In the genomic region with DNA sequence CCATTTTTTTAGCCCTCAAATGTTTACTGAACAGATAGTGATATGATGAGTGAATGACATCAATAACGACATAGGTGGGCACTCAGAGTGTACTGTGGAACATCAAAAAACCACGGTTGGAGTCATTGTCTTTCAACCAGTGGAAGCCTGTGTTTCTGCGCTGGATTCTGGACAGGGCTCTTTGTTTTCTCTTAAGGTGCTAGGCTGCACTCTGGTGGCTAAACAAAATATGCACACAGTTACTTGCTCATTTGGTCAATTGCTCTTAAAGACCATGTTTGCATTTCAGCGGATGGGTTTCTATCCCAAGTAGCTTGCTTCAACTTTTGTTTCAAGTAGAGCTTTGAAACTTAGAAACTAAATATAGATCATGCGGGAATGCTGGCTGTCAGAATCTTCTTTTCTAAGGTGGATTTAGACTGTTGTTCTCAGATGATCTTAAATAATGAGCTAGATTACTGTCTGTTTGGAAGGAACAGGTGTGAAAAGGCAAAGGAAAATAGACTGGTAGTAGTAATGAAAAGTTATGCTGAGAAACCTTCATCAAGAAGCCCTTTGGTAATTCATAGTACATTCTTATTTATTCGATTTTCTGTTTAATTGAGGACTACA, we compare ENCODE assay signal across 7 cellular contexts. TPM values are rescaled to one million over a fixed set of nuclear protein-coding genes. Genes with fewer than 3 reads are reported as not detected.
DNase-seq lines count a peak whose midpoint lies in the region; TF ChIP-seq lines count a peak whose summit lies in the region.

No MANE protein-coding gene starts in this region.

- no peaks in the 10 kb centered on the region for H3K27me3 Mint-ChIP-seq in activated naive CD4-positive, alpha-beta T cell treated with anti-CD3 and anti-CD28 coated beads for 36 hours (ENCODE audit: low read depth)
- H3K27me3 Mint-ChIP-seq in progenitor cell of endocrine pancreas, result no peaks in the 10 kb centered on the region

- 7 to 10% methylated on average over 6 of the region's 6 CpGs for WGBS in GM23248 (ENCODE audit: low coverage in 1 of 2, low lambda C conversion rate in 2 of 2, missing lambda C conversion rate in 2 of 2), 2 experiments

- no peaks in the 10 kb centered on the region for H3F3A ChIP-seq in GM23248 (ENCODE audit: insufficient read depth)

- no peaks in the 10 kb centered on the region for H3K9me2 ChIP-seq in GM23248 (ENCODE audit: insufficient read depth)
- H3K9me2 ChIP-seq in OCI-LY7 (ENCODE audit: insufficient read depth, low read length), result no peaks in the 10 kb centered on the region

- H3K27ac ChIP-seq in GM23248 (no peak overlapping the region), OCI-LY7 (ENCODE audit: low read depth, low read length, poor library complexity, severe bottlenecking) (no peak overlapping the region)

- peaks cover 8% of the 10 kb centered on the region; the same call in 1 of the 2 replicates for H3K27me3 ChIP-seq in GM23248 (replicated peaks; ENCODE audit: insufficient read depth)

- CTCF ChIA-PET in OCI-LY7 (lab: Charles Lee; ENCODE audit: unreplicated experiment), result no interaction called here
- CTCF ChIA-PET in activated naive CD4-positive, alpha-beta T cell treated with anti-CD3 and anti-CD28 coated beads for 36 hours (lab: Charles Lee), result interaction anchor here (0.7 to 1.2 kb wide), 8 partner anchors 8 to 484 kb away, joined by 3 to 4 read pairs (median 3); no protein-coding TSS in a partner anchor

- H3K9ac ChIP-seq in GM23248, result no peak overlapping the region

- in situ Hi-C loops in GM23248 (cut with MboI) (loop anchor here (10.0 to 25.0 kb wide), 2 partner anchors 465 to 1003 kb away; no protein-coding TSS in a partner anchor), KBM-7 (cut with MboI; ENCODE audit: low pct_unique_long_range_greater_than_20kb, low sequenced_read_pairs) (loop anchor here (25.0 kb wide), 1 partner anchor 428 kb away; no protein-coding TSS in a partner anchor)

- H3K9me3 Mint-ChIP-seq in activated naive CD4-positive, alpha-beta T cell treated with anti-CD3 and anti-CD28 coated beads for 36 hours, result no peaks in the 10 kb centered on the region
- no peaks in the 10 kb centered on the region for H3K9me3 Mint-ChIP-seq in progenitor cell of endocrine pancreas (ENCODE audit: low read depth)

- H3K36me3 Mint-ChIP-seq in activated naive CD4-positive, alpha-beta T cell treated with anti-CD3 and anti-CD28 coated beads for 36 hours (ENCODE audit: low read depth), result peaks cover 2% of the 10 kb centered on the region
- peaks cover 7% of the 10 kb centered on the region for H3K36me3 Mint-ChIP-seq in progenitor cell of endocrine pancreas (ENCODE audit: insufficient read depth)

- no peaks in the 10 kb centered on the region for H3K4me1 Mint-ChIP-seq in activated naive CD4-positive, alpha-beta T cell treated with anti-CD3 and anti-CD28 coated beads for 36 hours (ENCODE audit: low read depth)
- peaks cover 11% of the 10 kb centered on the region for H3K4me1 Mint-ChIP-seq in progenitor cell of endocrine pancreas (ENCODE audit: low read depth)

- H3K79me2 ChIP-seq in GM23248 (ENCODE audit: insufficient read depth) (no peaks in the 10 kb centered on the region), OCI-LY7 (ENCODE audit: insufficient read depth, low read depth, low read length) (no peaks in the 10 kb centered on the region)

- no peak overlapping the region for H3K4me3 Mint-ChIP-seq in activated naive CD4-positive, alpha-beta T cell treated with anti-CD3 and anti-CD28 coated beads for 36 hours
- no peak overlapping the region for H3K4me3 Mint-ChIP-seq in progenitor cell of endocrine pancreas (ENCODE audit: low read depth)

- intact Hi-C loops in OCI-LY7 (cut with micrococcal nuclease; ENCODE audit: unreplicated experiment), result loop anchor here (5.0 to 10.0 kb wide), 4 partner anchors 63 to 1053 kb away; a partner anchor contains a TSS
- intact Hi-C loops in activated naive CD4-positive, alpha-beta T cell treated with anti-CD3 and anti-CD28 coated beads for 36 hours (cut with micrococcal nuclease), result loop anchor here (1.0 to 5.0 kb wide), 8 partner anchors 63 to 1053 kb away; a partner anchor contains a TSS

- peak; percentile 69 for DNase-seq in GM12864 (ENCODE audit: low read depth)
- DNase-seq in GM23248, result peak; percentile 87
- DNase-seq in KBM-7, result peak; percentile 87
- peak; percentile 68 for DNase-seq in OCI-LY7 (ENCODE audit: low spot score)
- peak; percentile 70 for DNase-seq in activated naive CD4-positive, alpha-beta T cell treated with anti-CD3 and anti-CD28 coated beads for 36 hours
- peak; percentile 72 for DNase-seq in glomerular endothelial cell (ENCODE audit: extremely low read depth, low read depth, low spot score)
- DNase-seq in progenitor cell of endocrine pancreas (ENCODE audit: low spot score, unreplicated experiment), result peak; percentile 28

- H3K9me3 ChIP-seq in GM23248 (ENCODE audit: low read depth) (no peaks in the 10 kb centered on the region), OCI-LY7 (ENCODE audit: low read length) (no peaks in the 10 kb centered on the region)

- H3K36me3 ChIP-seq in GM23248 (ENCODE audit: low read depth) (no peaks in the 10 kb centered on the region), OCI-LY7 (ENCODE audit: insufficient read depth, low read length) (peaks cover 33% of the 10 kb centered on the region)

- H3K4me2 ChIP-seq in GM23248 (ENCODE audit: unreplicated experiment) (no peak overlapping the region), OCI-LY7 (ENCODE audit: low read length) (no peak overlapping the region)

- H2AFZ ChIP-seq in GM23248 (no peak overlapping the region), OCI-LY7 (ENCODE audit: low read length) (no peak overlapping the region)

- no peak overlapping the region for H3K4me3 ChIP-seq in GM12864 (ENCODE audit: low read depth, low read length)
- no peak overlapping the region for H3K4me3 ChIP-seq in GM23248
- H3K4me3 ChIP-seq in OCI-LY7 (ENCODE audit: low read depth, low read length, poor library complexity, severe bottlenecking), result no peak overlapping the region

- H4K20me1 ChIP-seq in GM23248 (ENCODE audit: insufficient read depth) (no peaks in the 10 kb centered on the region), OCI-LY7 (ENCODE audit: insufficient read depth, low read length) (no peaks in the 10 kb centered on the region)

- no peak overlapping the region for H3K27ac Mint-ChIP-seq in activated naive CD4-positive, alpha-beta T cell treated with anti-CD3 and anti-CD28 coated beads for 36 hours
- no peak overlapping the region for H3K27ac Mint-ChIP-seq in progenitor cell of endocrine pancreas

- TF ChIP-seq CTCF in GM12864 (IDR thresholded peaks at IDR 0.05; ENCODE audit: low read depth, low read length, missing control alignments) (peak; percentile 70), OCI-LY7 (conservative IDR thresholded peaks at IDR 0.05; ENCODE audit: low read length) (peak; percentile 85), progenitor cell of endocrine pancreas (IDR thresholded peaks at IDR 0.05; ENCODE audit: unreplicated experiment) (peak; percentile 80)

- POLR2A ChIA-PET in OCI-LY7 (lab: Charles Lee), result interaction anchor here (0.5 kb wide), 1 partner anchor 1354 kb away, joined by 4 read pairs; no protein-coding TSS in a partner anchor

- no peaks in the 10 kb centered on the region; the same call in 1 of the 2 replicates for H3K4me1 ChIP-seq in GM23248 (ENCODE audit: insufficient read depth)
- H3K4me1 ChIP-seq in OCI-LY7 (ENCODE audit: insufficient read depth, low read length, poor library complexity, severe bottlenecking), result no peaks in the 10 kb centered on the region

- no TSS peak for BruUV-seq in OCI-LY7 (replicated peaks; lab: Mats Ljungman, UMichigan)

RNA-seq across cellular contexts. Expression of a gene that starts 48.5 kb away (rescaled TPM):
- 3.9 and 6.8 TPM in 2 replicates for total RNA-seq in GM23248 (2014; rRNA removed; shearing (Covaris generic))
- 11.4 and 11.5 TPM in 2 replicates for polyA plus RNA-seq in GM23248 (2016; fragmentation: Nextera tagmentation; extraction: Ambion mirVana)
- total RNA-seq in OCI-LY7 (2014; rRNA removed; shearing (Covaris generic)), result not detected in 2 replicates
- not detected in 2 replicates for total RNA-seq in OCI-LY7 (2022)
- not detected for total RNA-seq in activated naive CD4-positive, alpha-beta T cell treated with anti-CD3 and anti-CD28 coated beads for 36 hours
- 0.53 and 1.3 TPM in 2 replicates for total RNA-seq in glomerular endothelial cell
- 140 TPM in 2 replicates for total RNA-seq in progenitor cell of endocrine pancreas

Comparison
In these comparisons a context has a peak if more than half of its experiments do, and no peak if none do; other contexts are left out.
1. DNase-seq: peak in every context shown above with its lines; median percentile 87 in GM23248; 87 in KBM-7; 72 in glomerular endothelial cell; 70 in activated naive CD4-positive, alpha-beta T cell treated with anti-CD3 and anti-CD28 coated beads for 36 hours; 69 in GM12864; 68 in OCI-LY7; 28 in progenitor cell of endocrine pancreas.
2. RNA of a gene that starts 48.5 kb away (total RNA-seq): 140 TPM in progenitor cell of endocrine pancreas; 3.9 to 6.8 TPM in GM23248, 0.53 to 1.3 TPM in glomerular endothelial cell, not detected in OCI-LY7 and not detected in activated naive CD4-positive, alpha-beta T cell treated with anti-CD3 and anti-CD28 coated beads for 36 hours; every median in the first group is over 10 times any median in the second.
3. Peak in every context shown above with its lines, with median percentiles within 50 percentile points of each other: CTCF ChIP-seq.